ENCODE assay signal across 28 cellular contexts in the genomic region with DNA sequence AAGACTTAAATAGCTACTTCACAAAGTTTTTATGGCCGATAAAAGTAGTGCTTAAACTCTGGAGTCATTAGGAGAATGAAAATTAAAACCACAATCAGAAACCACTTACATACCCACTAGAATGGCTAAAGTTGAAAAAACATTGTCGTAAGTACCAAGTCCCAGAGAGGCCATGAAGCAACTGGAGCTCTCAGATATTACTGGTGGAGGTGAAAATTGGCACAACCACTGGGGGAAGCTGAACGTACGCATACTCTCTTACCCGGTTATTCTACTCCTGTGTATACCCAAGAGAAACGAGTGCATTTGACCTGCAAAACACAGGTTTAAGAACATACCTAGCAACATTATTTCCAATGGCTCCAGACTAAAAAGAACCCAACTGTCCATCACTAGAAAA.
"Had no signal": no experiment of that assay in that cellular context is flagged by ENCODE, and none has a peak within 500 bp of the region (broad histone marks: within the 10 kb centered on the region; RNA-seq: fewer than 3 reads in every experiment).

No MANE protein-coding gene starts in this region.

- H3K27ac ChIP-seq: ascending aorta, breast epithelium, coronary artery, dorsolateral prefrontal cortex, esophagus squamous epithelium, gastroesophageal sphincter had no signal

- H3K4me1 ChIP-seq: ascending aorta, breast epithelium, gastroesophageal sphincter had no signal

- H3K9me3 ChIP-seq: ascending aorta, breast epithelium, esophagus squamous epithelium, gastroesophageal sphincter had no signal

- H3K27me3 ChIP-seq: ascending aorta, breast epithelium, dorsolateral prefrontal cortex, esophagus squamous epithelium, gastroesophageal sphincter had no signal

- ATAC-seq: activated CD4-positive, alpha-beta T cell treated with anti-CD3 and anti-CD28 coated beads for 36 hours; activated CD8-positive, alpha-beta T cell treated with anti-CD3 and anti-CD28 coated beads, Interleukin-2, amount 10 ng/mL, durations not matched to agents 7 days and 5 days; activated naive CD4-positive, alpha-beta T cell treated with anti-CD3 and anti-CD28 coated beads, Interleukin-2, amount 50 U/mL, for 72 hours; activated T-cell treated with anti-CD3 and anti-CD28 coated beads, Interleukin-2, amount 50 U/mL, for 72 hours; gastroesophageal sphincter had no signal

- H3K4me3 ChIP-seq: ascending aorta, breast epithelium, coronary artery, dorsolateral prefrontal cortex, esophagus squamous epithelium, gastroesophageal sphincter had no signal

- H3K36me3 Mint-ChIP-seq: activated CD4-positive, alpha-beta memory T cell treated with anti-CD3 and anti-CD28 coated beads for 36 hours; activated naive CD4-positive, alpha-beta T cell treated with anti-CD3 and anti-CD28 coated beads, Interleukin-2, amount 10 ng/mL, durations not matched to agents 7 days and 5 days; activated naive CD4-positive, alpha-beta T cell treated with anti-CD3 and anti-CD28 coated beads, Interleukin-2, amount 50 U/mL, for 72 hours; activated naive CD8-positive, alpha-beta T cell treated with anti-CD3 and anti-CD28 coated beads, Interleukin-2, amount 10 ng/mL, durations not matched to agents 7 days and 5 days; brain had no signal

- H3K4me1 Mint-ChIP-seq: activated CD4-positive, alpha-beta T cell treated with anti-CD3 and anti-CD28 coated beads for 36 hours; activated CD4-positive, alpha-beta T cell treated with anti-CD3 and anti-CD28 coated beads, Interleukin-2, amount 10 ng/mL, durations not matched to agents 24 days and 14 days; activated naive CD4-positive, alpha-beta T cell treated with anti-CD3 and anti-CD28 coated beads, Interleukin-2, amount 10 ng/mL, durations not matched to agents 7 days and 5 days; activated naive CD8-positive, alpha-beta T cell treated with anti-CD3 and anti-CD28 coated beads, Interleukin-2, amount 10 ng/mL, durations not matched to agents 7 days and 5 days; brain had no signal

- DNase-seq: activated CD4-positive, alpha-beta memory T cell treated with anti-CD3 and anti-CD28 coated beads for 36 hours; activated CD4-positive, alpha-beta T cell treated with anti-CD3 and anti-CD28 coated beads for 36 hours; activated CD4-positive, alpha-beta T cell treated with anti-CD3 and anti-CD28 coated beads, Interleukin-2, amount 10 ng/mL, durations not matched to agents 24 days and 14 days; activated CD4-positive, CD25-positive, alpha-beta regulatory T cell; activated CD4-positive, CD25-positive, alpha-beta regulatory T cell treated with anti-CD3 and anti-CD28 coated beads, Interleukin-2, amount 50 U/mL, for 72 hours; activated CD8-positive, alpha-beta memory T cell treated with anti-CD3 and anti-CD28 coated beads, Interleukin-2, amount 50 U/mL, for 48 hours; activated CD8-positive, alpha-beta T cell treated with anti-CD3 and anti-CD28 coated beads, Interleukin-2, amount 10 ng/mL, durations not matched to agents 7 days and 5 days; activated gamma-delta T cell; activated naive CD4-positive, alpha-beta T cell; activated naive CD4-positive, alpha-beta T cell treated with anti-CD3 and anti-CD28 coated beads, Interleukin-2, amount 10 ng/mL, durations not matched to agents 7 days and 5 days; activated naive CD8-positive, alpha-beta T cell treated with anti-CD3 and anti-CD28 coated beads, Interleukin-2, amount 10 ng/mL, durations not matched to agents 7 days and 5 days; activated T-cell treated with anti-CD3 and anti-CD28 coated beads for 4 hours; activated T-cell treated with anti-CD3 and anti-CD28 coated beads, Interleukin-2, amount 50 U/mL, for 24 hours; activated T-cell treated with anti-CD3 and anti-CD28 coated beads, Interleukin-2, amount 50 U/mL, for 72 hours; dorsolateral prefrontal cortex; effector memory CD4-positive, alpha-beta T cell; erythroblast; esophagus squamous epithelium; foreskin melanocyte; T-helper 2 cell had no signal

- H3K36me3 ChIP-seq: ascending aorta, breast epithelium, esophagus squamous epithelium, gastroesophageal sphincter had no signal

- H3K9me3 Mint-ChIP-seq: activated CD4-positive, alpha-beta memory T cell treated with anti-CD3 and anti-CD28 coated beads for 36 hours; activated CD4-positive, alpha-beta T cell treated with anti-CD3 and anti-CD28 coated beads, Interleukin-2, amount 10 ng/mL, durations not matched to agents 24 days and 14 days; activated naive CD4-positive, alpha-beta T cell treated with anti-CD3 and anti-CD28 coated beads, Interleukin-2, amount 10 ng/mL, durations not matched to agents 7 days and 5 days; activated naive CD4-positive, alpha-beta T cell treated with anti-CD3 and anti-CD28 coated beads, Interleukin-2, amount 50 U/mL, for 72 hours; activated naive CD8-positive, alpha-beta T cell treated with anti-CD3 and anti-CD28 coated beads, Interleukin-2, amount 10 ng/mL, durations not matched to agents 7 days and 5 days; activated T-cell treated with anti-CD3 and anti-CD28 coated beads, Interleukin-2, amount 50 U/mL, for 24 hours; activated T-cell treated with anti-CD3 and anti-CD28 coated beads, Interleukin-2, amount 50 U/mL, for 72 hours; brain; central memory CD8-positive, alpha-beta T cell; dendritic cell treated with granulocyte-macrophage colony-stimulating factor and Interleukin-4, amounts not matched to agents 40 ng/mL and 50 ng/mL, for 4 days had no signal

- H3K27ac Mint-ChIP-seq: activated CD4-positive, alpha-beta memory T cell treated with anti-CD3 and anti-CD28 coated beads for 36 hours; activated CD4-positive, alpha-beta T cell treated with anti-CD3 and anti-CD28 coated beads for 36 hours; activated CD4-positive, alpha-beta T cell treated with anti-CD3 and anti-CD28 coated beads, Interleukin-2, amount 10 ng/mL, durations not matched to agents 24 days and 14 days; activated CD8-positive, alpha-beta T cell treated with anti-CD3 and anti-CD28 coated beads, Interleukin-2, amount 10 ng/mL, durations not matched to agents 7 days and 5 days; activated naive CD4-positive, alpha-beta T cell treated with anti-CD3 and anti-CD28 coated beads, Interleukin-2, amount 10 ng/mL, durations not matched to agents 7 days and 5 days; activated naive CD4-positive, alpha-beta T cell treated with anti-CD3 and anti-CD28 coated beads, Interleukin-2, amount 50 U/mL, for 72 hours; activated naive CD8-positive, alpha-beta T cell treated with anti-CD3 and anti-CD28 coated beads, Interleukin-2, amount 10 ng/mL, durations not matched to agents 7 days and 5 days; activated T-cell treated with anti-CD3 and anti-CD28 coated beads, Interleukin-2, amount 50 U/mL, for 24 hours; activated T-cell treated with anti-CD3 and anti-CD28 coated beads, Interleukin-2, amount 50 U/mL, for 72 hours; brain; dendritic cell treated with granulocyte-macrophage colony-stimulating factor and Interleukin-4, amounts not matched to agents 40 ng/mL and 50 ng/mL, for 4 days had no signal

- H3K27me3 Mint-ChIP-seq: activated CD4-positive, alpha-beta memory T cell treated with anti-CD3 and anti-CD28 coated beads for 36 hours; activated CD4-positive, alpha-beta T cell treated with anti-CD3 and anti-CD28 coated beads for 36 hours; activated T-cell treated with anti-CD3 and anti-CD28 coated beads, Interleukin-2, amount 50 U/mL, for 24 hours; central memory CD8-positive, alpha-beta T cell; dendritic cell treated with granulocyte-macrophage colony-stimulating factor and Interleukin-4, amounts not matched to agents 40 ng/mL and 50 ng/mL, for 4 days had no signal

- H3K4me3 Mint-ChIP-seq: activated CD4-positive, alpha-beta memory T cell treated with anti-CD3 and anti-CD28 coated beads for 36 hours; activated CD4-positive, alpha-beta T cell treated with anti-CD3 and anti-CD28 coated beads for 36 hours; activated CD4-positive, alpha-beta T cell treated with anti-CD3 and anti-CD28 coated beads, Interleukin-2, amount 10 ng/mL, durations not matched to agents 24 days and 14 days; activated CD8-positive, alpha-beta T cell treated with anti-CD3 and anti-CD28 coated beads, Interleukin-2, amount 10 ng/mL, durations not matched to agents 7 days and 5 days; activated naive CD4-positive, alpha-beta T cell treated with anti-CD3 and anti-CD28 coated beads, Interleukin-2, amount 10 ng/mL, durations not matched to agents 7 days and 5 days; activated naive CD8-positive, alpha-beta T cell treated with anti-CD3 and anti-CD28 coated beads, Interleukin-2, amount 10 ng/mL, durations not matched to agents 7 days and 5 days; activated T-cell treated with anti-CD3 and anti-CD28 coated beads, Interleukin-2, amount 50 U/mL, for 24 hours; activated T-cell treated with anti-CD3 and anti-CD28 coated beads, Interleukin-2, amount 50 U/mL, for 72 hours; brain; central memory CD8-positive, alpha-beta T cell; dendritic cell treated with granulocyte-macrophage colony-stimulating factor and Interleukin-4, amounts not matched to agents 40 ng/mL and 50 ng/mL, for 4 days had no signal
